In genomic region chr13:98496239-98496668, GRCh38 we compare ENCODE assay signal across 10 cellular contexts.
A peak's percentile ranks its signal among the peaks of the same experiment; 100 is the strongest.
DNase-seq lines count a peak whose midpoint lies in the region; ATAC-seq and TF ChIP-seq lines count a peak whose summit lies in the region.
"Had no signal": no experiment of that assay in that cellular context is flagged by ENCODE, and none has a peak within 500 bp of the region (broad histone marks: within the 10 kb centered on the region; RNA-seq: fewer than 3 reads in every experiment).

No MANE protein-coding gene starts in this region.

- no peak overlapping the region for H2BK20ac ChIP-seq in IMR-90 (ENCODE audit: low read depth, low read length)

- no peak overlapping the region for H3K9ac ChIP-seq in IMR-90 (ENCODE audit: low read depth, low read length)
- H3K9ac ChIP-seq: KMS-11 had no signal

- H4K20me1 ChIP-seq in IMR-90 (ENCODE audit: insufficient read depth, low read length), result peaks cover 64% of the 10 kb centered on the region

- TF ChIP-seq EP300 in esophagus muscularis mucosa (IDR thresholded peaks at IDR 0.05), result no peak

- H2BK5ac ChIP-seq in IMR-90 (ENCODE audit: low read depth, low read length, poor library complexity, severe bottlenecking), result no peak overlapping the region

- H3K9me3 ChIP-seq in IMR-90 (ENCODE audit: control insufficient read depth, insufficient read depth, low read length) (no peaks in the 10 kb centered on the region), esophagus muscularis mucosa (no peaks in the 10 kb centered on the region), tibial artery (no peaks in the 10 kb centered on the region)

- intact Hi-C loops in IMR-90 (cut with micrococcal nuclease), result no loop called here
- intact Hi-C loops in esophagus muscularis mucosa (cut with DNase I), result loop anchor here (5.0 kb wide), 1 partner anchor 81 kb away; the partner anchor contains the start of gene STK24
- intact Hi-C loops in tibial artery (cut with DNase I; ENCODE audit: low total_unique reads), result loop anchor here (5.0 kb wide), 1 partner anchor 71 kb away; no protein-coding TSS in a partner anchor

- DNase-seq in IMR-90, result peak; percentile 46
- DNase-seq in esophagus muscularis mucosa (ENCODE audit: extremely low spot score), result no peak
- peak; percentile 55 for DNase-seq in mucosa of gallbladder (ENCODE audit: low spot score)
- DNase-seq in tibial artery, result peak; percentile 86 to 87
- DNase-seq in dermis blood vessel endothelial cell, result no peak
- no peak for DNase-seq in effector CD4-positive, alpha-beta T cell
- DNase-seq in DMS53 (lab: John Stamatoyannopoulos, UW), result no peak
- DNase-seq: NCI-H524 treated with DMSO at 0.1 percent for 48 hours; stimulated activated naive B cell treated with anti-CD40 and anti-IgM and Interleukin-4, amounts not matched to agents 10 μg/mL and 1 μg/mL and 100 μg/mL, for 72 hours had no signal

- H2BK120ac ChIP-seq in IMR-90 (ENCODE audit: low read depth, low read length), result no peak overlapping the region

- H3K4me1 ChIP-seq in IMR-90 (ENCODE audit: control insufficient read depth, insufficient read depth, low read length) (peaks cover 13% of the 10 kb centered on the region), esophagus muscularis mucosa (peaks cover 26 to 87% (median 78%) of the 10 kb centered on the region in 4 donors), tibial artery (peaks cover 0 to 68% (median 36%) of the 10 kb centered on the region in 4 donors)

- TF ChIP-seq POLR2A in IMR-90 (IDR thresholded peaks at IDR 0.05; ENCODE audit: low read depth, low read length) (no peak), esophagus muscularis mucosa (IDR thresholded peaks at IDR 0.05; ENCODE audit: low read depth) (no peak)

- H4K5ac ChIP-seq in IMR-90 (ENCODE audit: low read depth, low read length), result no peak overlapping the region; the same call in 1 of the 2 replicates

- H3K4me3 ChIP-seq in IMR-90 (ENCODE audit: insufficient read depth, low read depth, low read length) (no peak overlapping the region), esophagus muscularis mucosa (peak overlapping the region; percentile 0 to 32 (median 14)), tibial artery (no peak overlapping the region)

- peak overlapping the region; percentile 86; the same call in 1 of the 2 replicates for H3K4me2 ChIP-seq in IMR-90 (ENCODE audit: low read depth, low read length)
- H3K4me2 ChIP-seq: KMS-11 had no signal

- in situ Hi-C loops in IMR-90 (cut with MboI; ENCODE audit: low sequenced_read_pairs), result no loop called here

- no peak overlapping the region for H4K8ac ChIP-seq in IMR-90 (ENCODE audit: low read depth in 2 of 2, low read length in 2 of 2)

- H2AK5ac ChIP-seq in IMR-90 (ENCODE audit: low read depth, low read length), result no peak overlapping the region

- no peak overlapping the region for H3K56ac ChIP-seq in IMR-90 (ENCODE audit: extremely low read depth, insufficient read depth, low read length)

- dilution Hi-C loops in IMR-90 (cut with HindIII; ENCODE audit: low sequenced_read_pairs, unreplicated experiment), result no loop called here

- no peak overlapping the region for H3K23ac ChIP-seq in IMR-90 (ENCODE audit: low read depth, low read length)

- H3K4ac ChIP-seq in IMR-90 (ENCODE audit: low read depth, low read length), result peak overlapping the region; percentile 2; the same call in 1 of the 2 replicates

- no peak overlapping the region for H2BK15ac ChIP-seq in IMR-90 (ENCODE audit: low read depth, low read length)

- H3K14ac ChIP-seq in IMR-90 (replicated peaks; ENCODE audit: low read depth, low read length), result 0 out of 2 replicates have a peak overlapping the region, but pooled peaks have one; percentile 0

- H3K18ac ChIP-seq in IMR-90 (ENCODE audit: low read depth, low read length), result no peak overlapping the region

- H3K27ac ChIP-seq in IMR-90 (ENCODE audit: insufficient read depth, low read length) (peak overlapping the region; percentile 72; the same call in 1 of the 2 replicates), esophagus muscularis mucosa (replicated peaks in 1 of 4) (peak overlapping the region; percentile 68 to 79 (median 72)), tibial artery (peak overlapping the region; percentile 72 to 73)
- H3K27ac ChIP-seq: KMS-11 had no signal

- H3K27me3 ChIP-seq in IMR-90 (ENCODE audit: control insufficient read depth, insufficient read depth, low read length) (no peaks in the 10 kb centered on the region), esophagus muscularis mucosa (no peaks in the 10 kb centered on the region), tibial artery (no peaks in the 10 kb centered on the region)

- H4K91ac ChIP-seq in IMR-90 (ENCODE audit: insufficient read depth, low read depth, low read length), result no peak overlapping the region

- peak; percentile 56 for ATAC-seq in IMR-90 (ENCODE audit: low read depth)
- ATAC-seq: stimulated activated naive B cell treated with anti-CD40 and anti-IgM and Interleukin-4, amounts not matched to agents 10 μg/mL and 1 μg/mL and 100 μg/mL, for 72 hours had no signal

- H3K36me3 ChIP-seq in IMR-90 (ENCODE audit: control insufficient read depth, insufficient read depth, low read length) (peaks cover 8% of the 10 kb centered on the region; the same call in 1 of the 2 replicates), esophagus muscularis mucosa (peaks cover 0 to 8% (median 0%) of the 10 kb centered on the region in 4 donors), tibial artery (peaks cover 0 to 14% (median 5%) of the 10 kb centered on the region in 3 donors)

- no peak overlapping the region for H2AFZ ChIP-seq in IMR-90 (replicated peaks; ENCODE audit: low read length, poor library complexity)

- CTCF ChIA-PET in IMR-90 (lab: Yijun Ruan, JAX), result interaction anchor here (0.6 to 1.1 kb wide), 2 partner anchors 19 to 199 kb away, joined by 3 to 4 read pairs; no protein-coding TSS in a partner anchor

- no peak overlapping the region for H2AK9ac ChIP-seq in IMR-90 (replicated peaks; ENCODE audit: low read depth, low read length, poor library complexity)

- WGBS in IMR-90 (ENCODE audit: extremely low coverage in 2 of 2, insufficient read length in 1 of 2), 2 experiments, result no CpG with 5 or more reads among the region's 7 CpGs
- WGBS in esophagus muscularis mucosa, result 60% methylated on average over 7 of the region's 7 CpGs

- H3K79me1 ChIP-seq in IMR-90 (ENCODE audit: low read depth in 1 of 2, low read length in 2 of 2), result peaks cover 50 to 87% of the 10 kb centered on the region in 2 experiments

- no TSS peak for BruUV-seq in IMR-90 (replicated peaks; lab: Mats Ljungman, UMichigan)

- H3K9me1 ChIP-seq in IMR-90 (ENCODE audit: insufficient read depth, low read length), result peaks cover 28% of the 10 kb centered on the region

- POLR2A ChIA-PET in IMR-90 (lab: Charles Lee; ENCODE audit: unreplicated experiment), result no interaction called here

- TF ChIP-seq CTCF in IMR-90 (conservative IDR thresholded peaks at IDR 0.05; ENCODE audit: low read depth, low read length) (no peak), esophagus muscularis mucosa (IDR thresholded peaks at IDR 0.05) (no peak), tibial artery (IDR thresholded peaks at IDR 0.05) (no peak)

- TF ChIP-seq RAD21 in IMR-90 (IDR thresholded peaks at IDR 0.05; ENCODE audit: low read length), result no peak

TF ChIP-seq in IMR-90, 13 proteins besides CTCF, POLR2A, EP300 and RAD21:
- TF ChIP-seq CHD1 (IDR thresholded peaks at IDR 0.05; ENCODE audit: low read depth, low read length) (no peak), NFE2L2 (IDR thresholded peaks at IDR 0.05; ENCODE audit: low read depth, low read length) (no peak), MAZ (IDR thresholded peaks at IDR 0.05; ENCODE audit: borderline replicate concordance, low read depth, low read length) (no peak), SMC3 (IDR thresholded peaks at IDR 0.05; ENCODE audit: low read depth, low read length) (no peak), RCOR1 (IDR thresholded peaks at IDR 0.05; ENCODE audit: insufficient replicate concordance, low read length) (no peak), USF2 (IDR thresholded peaks at IDR 0.05; ENCODE audit: low read depth, low read length) (no peak), BHLHE40 (IDR thresholded peaks at IDR 0.05; ENCODE audit: low read depth, low read length) (no peak), RFX5 (IDR thresholded peaks at IDR 0.05; ENCODE audit: low read depth, low read length) (no peak), CEBPB (IDR thresholded peaks at IDR 0.05; ENCODE audit: low read depth, low read length) (no peak), ELK1 (IDR thresholded peaks at IDR 0.05; ENCODE audit: borderline replicate concordance, low read depth, low read length) (no peak), MXI1 (IDR thresholded peaks at IDR 0.05; ENCODE audit: borderline replicate concordance, low read depth, low read length) (no peak), FOS (IDR thresholded peaks at IDR 0.05; ENCODE audit: low read depth, low read length) (no peak)

Comparison
In these comparisons a context has a peak if more than half of its experiments do, and no peak if none do; other contexts are left out.
1. DNase-seq: peak in IMR-90 (single experiment), mucosa of gallbladder (single experiment) and tibial artery (2 of 2); none in esophagus muscularis mucosa (single experiment), dermis blood vessel endothelial cell (single experiment), effector CD4-positive, alpha-beta T cell (single experiment) and DMS53 (single experiment).
2. H3K4me3 ChIP-seq: peak in esophagus muscularis mucosa (4 of 4); none in IMR-90 (single experiment) and tibial artery (0 of 2).
3. Peak in every context shown above with its lines, with median percentiles within 50 percentile points of each other: H3K27ac ChIP-seq.